Comparison of ENCODE assay signal across 12 cellular contexts in genomic region chr18:48843162-48843561, GRCh38.
DNase-seq lines count a peak whose midpoint lies in the region; ATAC-seq, FAIRE-seq and TF ChIP-seq lines count a peak whose summit lies in the region.
"Had no signal": no experiment of that assay in that cellular context is flagged by ENCODE, and none has a peak within 500 bp of the region (broad histone marks: within the 10 kb centered on the region; RNA-seq: fewer than 3 reads in every experiment).

No MANE protein-coding gene starts in this region.

- peak overlapping the region; percentile 83 for H3K27ac Mint-ChIP-seq in activated CD4-positive, alpha-beta T cell treated with anti-CD3 and anti-CD28 coated beads, Interleukin-2, amount 10 ng/mL, durations not matched to agents 7 days and 5 days
- peak overlapping the region; percentile 92 for H3K27ac Mint-ChIP-seq in stimulated activated effector memory CD8-positive, alpha-beta T cell treated with anti-CD3 and anti-CD28 coated beads, Interleukin-12 subunit alpha, Interleukin-12 subunit beta, amount 100 ng/mL, for 72 hours

- H3K36me3 ChIP-seq in kidney (ENCODE audit: control insufficient read depth in 1 of 2, insufficient read depth in 2 of 2, low read length in 2 of 2), result no peaks in the 10 kb centered on the region
- H3K36me3 ChIP-seq: prostate gland had no signal

- H3K27ac ChIP-seq in VCaP, result peak overlapping the region; percentile 75
- peak overlapping the region; percentile 18 to 61 for H3K27ac ChIP-seq in kidney (ENCODE audit: low read depth in 2 of 2, low read length in 2 of 2)

- peaks cover 11 to 38% of the 10 kb centered on the region in 2 donors for H3K4me1 ChIP-seq in kidney (ENCODE audit: control insufficient read depth in 1 of 2, insufficient read depth in 1 of 2, low read depth in 1 of 2, low read length in 2 of 2)
- H3K4me1 ChIP-seq: prostate gland had no signal

- ATAC-seq in stimulated activated effector memory CD8-positive, alpha-beta T cell treated with anti-CD3 and anti-CD28 coated beads, Interleukin-12 subunit alpha, Interleukin-12 subunit beta, amount 100 ng/mL, for 72 hours, result no peak

- peaks cover 6% of the 10 kb centered on the region for H3K36me3 Mint-ChIP-seq in activated CD4-positive, alpha-beta T cell treated with anti-CD3 and anti-CD28 coated beads, Interleukin-2, amount 10 ng/mL, durations not matched to agents 7 days and 5 days (ENCODE audit: low read depth)
- no peaks in the 10 kb centered on the region for H3K36me3 Mint-ChIP-seq in stimulated activated effector memory CD8-positive, alpha-beta T cell treated with anti-CD3 and anti-CD28 coated beads, Interleukin-12 subunit alpha, Interleukin-12 subunit beta, amount 100 ng/mL, for 72 hours

- peaks cover 4% of the 10 kb centered on the region for H3K9me3 Mint-ChIP-seq in activated CD4-positive, alpha-beta T cell treated with anti-CD3 and anti-CD28 coated beads, Interleukin-2, amount 10 ng/mL, durations not matched to agents 7 days and 5 days
- H3K9me3 Mint-ChIP-seq in stimulated activated effector memory CD8-positive, alpha-beta T cell treated with anti-CD3 and anti-CD28 coated beads, Interleukin-12 subunit alpha, Interleukin-12 subunit beta, amount 100 ng/mL, for 72 hours, result peaks cover 7% of the 10 kb centered on the region

- peaks cover 3% of the 10 kb centered on the region for H3K27me3 Mint-ChIP-seq in activated CD4-positive, alpha-beta T cell treated with anti-CD3 and anti-CD28 coated beads, Interleukin-2, amount 10 ng/mL, durations not matched to agents 7 days and 5 days

- H3K9ac ChIP-seq in kidney (ENCODE audit: low read length in 2 of 2), result peak overlapping the region in 1 of 2 donors; percentile 34

- no peaks in the 10 kb centered on the region for H3K9me3 ChIP-seq in kidney (ENCODE audit: control insufficient read depth in 1 of 2, low read length in 2 of 2)
- H3K9me3 ChIP-seq: prostate gland, testis had no signal

- TF ChIP-seq CTCF in VCaP (conservative IDR thresholded peaks at IDR 0.05), result no peak
- TF ChIP-seq CTCF in kidney (IDR thresholded peaks at IDR 0.05; ENCODE audit: borderline replicate concordance, extremely low read depth, insufficient read depth), result no peak

- POLR2A ChIA-PET in activated CD4-positive, alpha-beta T cell treated with anti-CD3 and anti-CD28 coated beads, Interleukin-2, amount 10 ng/mL, durations not matched to agents 7 days and 5 days (lab: Charles Lee), result no interaction called here

- FAIRE-seq in kidney (lab: Jason Lieb, UNC), result no peak

- CTCF ChIA-PET in activated CD4-positive, alpha-beta T cell treated with anti-CD3 and anti-CD28 coated beads, Interleukin-2, amount 10 ng/mL, durations not matched to agents 7 days and 5 days (lab: Charles Lee), result interaction anchor here (0.8 to 3.0 kb wide), 5 partner anchors 10 to 103 kb away, joined by 3 to 9 read pairs (median 3); no protein-coding TSS in a partner anchor

- no peak for DNase-seq in activated CD4-positive, alpha-beta T cell treated with anti-CD3 and anti-CD28 coated beads, Interleukin-2, amount 10 ng/mL, durations not matched to agents 7 days and 5 days
- no peak for DNase-seq in activated CD4-positive, alpha-beta T cell treated with anti-CD3 and anti-CD28 coated beads for 48 hours
- peak; percentile 71 for DNase-seq in kidney
- no peak for DNase-seq in stimulated activated effector memory CD8-positive, alpha-beta T cell treated with anti-CD3 and anti-CD28 coated beads, Interleukin-12 subunit alpha, Interleukin-12 subunit beta, amount 100 ng/mL, for 72 hours (ENCODE audit: low spot score in 2 of 2)
- no peak for DNase-seq in cerebellar nuclear complex (lab: John Stamatoyannopoulos, UW)
- DNase-seq in AG20443 (ENCODE audit: low spot score), result no peak
- no peak for DNase-seq in NCI-H2227 treated with DMSO at 0.1 percent for 48 hours (lab: John Stamatoyannopoulos, UW)
- DNase-seq: foreskin melanocyte, testis had no signal

- no peak overlapping the region for H3K4me3 Mint-ChIP-seq in activated CD4-positive, alpha-beta T cell treated with anti-CD3 and anti-CD28 coated beads, Interleukin-2, amount 10 ng/mL, durations not matched to agents 7 days and 5 days
- H3K4me3 Mint-ChIP-seq in stimulated activated effector memory CD8-positive, alpha-beta T cell treated with anti-CD3 and anti-CD28 coated beads, Interleukin-12 subunit alpha, Interleukin-12 subunit beta, amount 100 ng/mL, for 72 hours, result peak overlapping the region; percentile 38

- intact Hi-C loops in kidney (cut with DNase I), result loop anchor here (10.0 kb wide), 1 partner anchor 102 kb away; no protein-coding TSS in a partner anchor

- H3K4me1 Mint-ChIP-seq in activated CD4-positive, alpha-beta T cell treated with anti-CD3 and anti-CD28 coated beads, Interleukin-2, amount 10 ng/mL, durations not matched to agents 7 days and 5 days, result peaks cover 63% of the 10 kb centered on the region
- peaks cover 87% of the 10 kb centered on the region for H3K4me1 Mint-ChIP-seq in stimulated activated effector memory CD8-positive, alpha-beta T cell treated with anti-CD3 and anti-CD28 coated beads, Interleukin-12 subunit alpha, Interleukin-12 subunit beta, amount 100 ng/mL, for 72 hours

- H3K4me3 ChIP-seq in kidney (ENCODE audit: low read length in 2 of 2), result no peak overlapping the region
- H3K4me3 ChIP-seq: coronary artery, prostate gland, testis had no signal
